28 cellular contexts compared by ENCODE assay signal in the genomic region with DNA sequence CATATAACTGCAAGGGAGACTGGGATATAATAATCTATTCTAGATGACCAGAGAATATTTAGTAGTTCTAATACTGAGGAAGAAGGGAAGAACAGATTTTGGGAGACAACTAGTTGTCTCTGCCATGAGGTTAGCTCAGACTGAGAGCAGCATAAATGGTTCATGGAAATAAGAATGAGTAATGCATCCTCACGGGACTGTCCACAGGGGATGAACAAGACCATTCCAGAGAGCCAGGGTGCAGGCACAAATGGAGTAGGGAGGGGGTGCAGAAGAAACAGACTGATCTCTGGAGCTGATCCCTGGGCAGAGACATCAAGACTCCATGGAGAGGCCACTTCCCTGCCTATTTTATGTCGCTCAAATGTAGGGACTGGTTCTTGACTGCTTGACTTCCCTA. TPM values are rescaled to one million over a fixed set of nuclear protein-coding genes. Genes with fewer than 3 reads are reported as not detected.
A peak's percentile ranks its signal among the peaks of the same experiment; 100 is the strongest.
DNase-seq lines count a peak whose midpoint lies in the region; ATAC-seq and TF ChIP-seq lines count a peak whose summit lies in the region.
"Had no signal": no experiment of that assay in that cellular context is flagged by ENCODE, and none has a peak within 500 bp of the region (broad histone marks: within the 10 kb centered on the region; RNA-seq: fewer than 3 reads in every experiment).

No MANE protein-coding gene starts in this region.

- no peak for ATAC-seq in CD8-positive, alpha-beta T cell
- ATAC-seq in activated T-helper 17 cell treated with anti-CD3 and anti-CD28 coated beads, Interleukin-2, amount 50 U/mL, for 72 hours (replicated peaks), result no peak
- ATAC-seq in naive thymus-derived CD8-positive, alpha-beta T cell, result no peak
- ATAC-seq: gastroesophageal sphincter, GM12878, left ventricle myocardium superior, Panc1 had no signal

- H3K27me3 Mint-ChIP-seq in activated CD4-positive, alpha-beta memory T cell treated with anti-CD3 and anti-CD28 coated beads for 36 hours, result no peaks in the 10 kb centered on the region
- H3K27me3 Mint-ChIP-seq in activated CD4-positive, alpha-beta memory T cell treated with anti-CD3 and anti-CD28 coated beads, Interleukin-2, amount 10 ng/mL, durations not matched to agents 7 days and 5 days, result no peaks in the 10 kb centered on the region
- no peaks in the 10 kb centered on the region for H3K27me3 Mint-ChIP-seq in CD8-positive, alpha-beta T cell (ENCODE audit: low read depth)
- H3K27me3 Mint-ChIP-seq in activated T-helper 17 cell treated with anti-CD3 and anti-CD28 coated beads, Interleukin-2, amount 50 U/mL, for 72 hours, result no peaks in the 10 kb centered on the region
- H3K27me3 Mint-ChIP-seq in naive thymus-derived CD8-positive, alpha-beta T cell, result no peaks in the 10 kb centered on the region

- DNase-seq in activated CD4-positive, alpha-beta memory T cell treated with anti-CD3 and anti-CD28 coated beads for 36 hours, result no peak
- no peak for DNase-seq in activated CD4-positive, alpha-beta memory T cell treated with anti-CD3 and anti-CD28 coated beads, Interleukin-2, amount 10 ng/mL, durations not matched to agents 7 days and 5 days
- DNase-seq in CD8-positive, alpha-beta T cell, result no peak
- DNase-seq in naive thymus-derived CD8-positive, alpha-beta T cell, result no peak
- no peak for DNase-seq in nucleus accumbens (lab: John Stamatoyannopoulos, UW)
- no peak for DNase-seq in NCI-H774 (lab: John Stamatoyannopoulos, UW)
- DNase-seq in NCI-H2196 (lab: John Stamatoyannopoulos, UW; ENCODE audit: unreplicated experiment), result no peak
- DNase-seq: activated CD4-positive, alpha-beta T cell treated with anti-CD3 and anti-CD28 coated beads for 1 hour; Calu3; DND-41; endodermal cell; KG1; left ventricle myocardium superior; NCI-H146; NCI-H510A treated with DMSO at 0.1 percent for 48 hours; SHP77 treated with DMSO at 0.1 percent for 48 hours; stomach had no signal

- peaks cover 54% of the 10 kb centered on the region for H3K36me3 ChIP-seq in CD8-positive, alpha-beta T cell (ENCODE audit: insufficient read depth, low read length)

- no peak overlapping the region for H3K27ac ChIP-seq in CD8-positive, alpha-beta T cell (ENCODE audit: low read depth, low read length)
- H3K27ac ChIP-seq: coronary artery, esophagus muscularis mucosa, gastroesophageal sphincter, stomach, tibial nerve had no signal

- H3K9me3 Mint-ChIP-seq in activated CD4-positive, alpha-beta memory T cell treated with anti-CD3 and anti-CD28 coated beads for 36 hours, result no peaks in the 10 kb centered on the region
- no peaks in the 10 kb centered on the region for H3K9me3 Mint-ChIP-seq in activated CD4-positive, alpha-beta memory T cell treated with anti-CD3 and anti-CD28 coated beads, Interleukin-2, amount 10 ng/mL, durations not matched to agents 7 days and 5 days
- no peaks in the 10 kb centered on the region for H3K9me3 Mint-ChIP-seq in CD8-positive, alpha-beta T cell
- H3K9me3 Mint-ChIP-seq in activated T-helper 17 cell treated with anti-CD3 and anti-CD28 coated beads, Interleukin-2, amount 50 U/mL, for 72 hours, result no peaks in the 10 kb centered on the region
- H3K9me3 Mint-ChIP-seq in naive thymus-derived CD8-positive, alpha-beta T cell, result no peaks in the 10 kb centered on the region
- H3K9me3 Mint-ChIP-seq: endodermal cell, neural crest cell had no signal

- H3K27me3 ChIP-seq in CD8-positive, alpha-beta T cell (ENCODE audit: insufficient read depth, low read length), result no peaks in the 10 kb centered on the region
- H3K27me3 ChIP-seq: esophagus muscularis mucosa, gastroesophageal sphincter, stomach, tibial nerve had no signal

- H3K27ac Mint-ChIP-seq in activated CD4-positive, alpha-beta memory T cell treated with anti-CD3 and anti-CD28 coated beads for 36 hours, result peak overlapping the region; percentile 10
- H3K27ac Mint-ChIP-seq in activated CD4-positive, alpha-beta memory T cell treated with anti-CD3 and anti-CD28 coated beads, Interleukin-2, amount 10 ng/mL, durations not matched to agents 7 days and 5 days, result no peak overlapping the region
- H3K27ac Mint-ChIP-seq in CD8-positive, alpha-beta T cell, result peak overlapping the region; percentile 66
- H3K27ac Mint-ChIP-seq in activated T-helper 17 cell treated with anti-CD3 and anti-CD28 coated beads, Interleukin-2, amount 50 U/mL, for 72 hours, result peak overlapping the region; percentile 85
- H3K27ac Mint-ChIP-seq in naive thymus-derived CD8-positive, alpha-beta T cell, result peak overlapping the region in 9 of 10 donors; percentile 30 to 89 (median 74)
- H3K27ac Mint-ChIP-seq: endodermal cell, progenitor cell of endocrine pancreas had no signal

- peaks cover 85% of the 10 kb centered on the region for H3K4me1 Mint-ChIP-seq in activated CD4-positive, alpha-beta memory T cell treated with anti-CD3 and anti-CD28 coated beads for 36 hours (ENCODE audit: low read depth)
- H3K4me1 Mint-ChIP-seq in activated CD4-positive, alpha-beta memory T cell treated with anti-CD3 and anti-CD28 coated beads, Interleukin-2, amount 10 ng/mL, durations not matched to agents 7 days and 5 days, result peaks cover 63% of the 10 kb centered on the region
- H3K4me1 Mint-ChIP-seq in CD8-positive, alpha-beta T cell (ENCODE audit: low read depth), result peaks cover 86% of the 10 kb centered on the region
- H3K4me1 Mint-ChIP-seq in activated T-helper 17 cell treated with anti-CD3 and anti-CD28 coated beads, Interleukin-2, amount 50 U/mL, for 72 hours, result peaks cover 65% of the 10 kb centered on the region
- H3K4me1 Mint-ChIP-seq in naive thymus-derived CD8-positive, alpha-beta T cell, result peaks cover 57 to 94% (median 86%) of the 10 kb centered on the region in 4 donors
- H3K4me1 Mint-ChIP-seq: neural crest cell had no signal

- no peak overlapping the region for H3K4me3 Mint-ChIP-seq in activated CD4-positive, alpha-beta memory T cell treated with anti-CD3 and anti-CD28 coated beads for 36 hours
- H3K4me3 Mint-ChIP-seq in activated CD4-positive, alpha-beta memory T cell treated with anti-CD3 and anti-CD28 coated beads, Interleukin-2, amount 10 ng/mL, durations not matched to agents 7 days and 5 days, result no peak overlapping the region
- no peak overlapping the region for H3K4me3 Mint-ChIP-seq in CD8-positive, alpha-beta T cell
- no peak overlapping the region for H3K4me3 Mint-ChIP-seq in activated T-helper 17 cell treated with anti-CD3 and anti-CD28 coated beads, Interleukin-2, amount 50 U/mL, for 72 hours
- peak overlapping the region in 2 of 10 donors; percentile 1 to 14 for H3K4me3 Mint-ChIP-seq in naive thymus-derived CD8-positive, alpha-beta T cell
- H3K4me3 Mint-ChIP-seq: endodermal cell, neural crest cell had no signal

- no peak for TF ChIP-seq CTCF in CD8-positive, alpha-beta T cell (IDR thresholded peaks at IDR 0.05)

- peaks cover 88% of the 10 kb centered on the region for H3K4me1 ChIP-seq in CD8-positive, alpha-beta T cell (ENCODE audit: insufficient read depth, low read length)
- H3K4me1 ChIP-seq: esophagus muscularis mucosa, gastroesophageal sphincter, stomach, tibial nerve had no signal

- intact Hi-C loops in activated CD4-positive, alpha-beta memory T cell treated with anti-CD3 and anti-CD28 coated beads for 36 hours (cut with micrococcal nuclease), result no loop called here
- intact Hi-C loops in CD8-positive, alpha-beta T cell (cut with DNase I, micrococcal nuclease), result no loop called here

- CTCF ChIA-PET in activated CD4-positive, alpha-beta memory T cell treated with anti-CD3 and anti-CD28 coated beads for 36 hours (lab: Charles Lee), result interaction anchor here (0.7 to 0.9 kb wide), 2 partner anchors 22 to 35 kb away, joined by 3 to 4 read pairs; no protein-coding TSS in a partner anchor
- CTCF ChIA-PET in activated CD4-positive, alpha-beta memory T cell treated with anti-CD3 and anti-CD28 coated beads, Interleukin-2, amount 10 ng/mL, durations not matched to agents 7 days and 5 days (lab: Charles Lee), result interaction anchor here (0.6 to 1.4 kb wide), 3 partner anchors 22 to 30 kb away, joined by 3 read pairs; no protein-coding TSS in a partner anchor
- CTCF ChIA-PET in CD8-positive, alpha-beta T cell (lab: Charles Lee), result interaction anchor here (1.1 to 7.7 kb wide), 6 partner anchors 8 to 56 kb away, joined by 3 to 64 read pairs (median 3); partner anchors contain the start of gene CETP

- POLR2A ChIA-PET in activated CD4-positive, alpha-beta memory T cell treated with anti-CD3 and anti-CD28 coated beads for 36 hours (lab: Charles Lee), result interaction anchor here (0.7 to 1.6 kb wide), 2 partner anchors 21 to 22 kb away, joined by 3 to 8 read pairs; no protein-coding TSS in a partner anchor
- POLR2A ChIA-PET in activated CD4-positive, alpha-beta memory T cell treated with anti-CD3 and anti-CD28 coated beads, Interleukin-2, amount 10 ng/mL, durations not matched to agents 7 days and 5 days (lab: Charles Lee), result interaction anchor here (1.0 to 1.7 kb wide), 7 partner anchors 8 to 88 kb away, joined by 3 to 7 read pairs (median 5); no protein-coding TSS in a partner anchor
- POLR2A ChIA-PET in CD8-positive, alpha-beta T cell (lab: Charles Lee), result interaction anchor here (1.1 to 1.6 kb wide), 2 partner anchors 13 to 30 kb away, joined by 4 to 6 read pairs; partner anchors contain the start of gene NLRC5
- POLR2A ChIA-PET in naive thymus-derived CD8-positive, alpha-beta T cell (lab: Charles Lee), result interaction anchor here (0.7 to 15.3 kb wide), 6 partner anchors 10 to 402 kb away, joined by 3 to 319 read pairs (median 82); partner anchors contain the start of gene NLRC5

- H3K36me3 Mint-ChIP-seq in activated CD4-positive, alpha-beta memory T cell treated with anti-CD3 and anti-CD28 coated beads for 36 hours, result peaks cover 77% of the 10 kb centered on the region
- peaks cover 83% of the 10 kb centered on the region for H3K36me3 Mint-ChIP-seq in activated CD4-positive, alpha-beta memory T cell treated with anti-CD3 and anti-CD28 coated beads, Interleukin-2, amount 10 ng/mL, durations not matched to agents 7 days and 5 days (ENCODE audit: low read depth)
- H3K36me3 Mint-ChIP-seq in CD8-positive, alpha-beta T cell, result peaks cover 80% of the 10 kb centered on the region
- H3K36me3 Mint-ChIP-seq in activated T-helper 17 cell treated with anti-CD3 and anti-CD28 coated beads, Interleukin-2, amount 50 U/mL, for 72 hours (ENCODE audit: low read depth), result peaks cover 97% of the 10 kb centered on the region
- H3K36me3 Mint-ChIP-seq in naive thymus-derived CD8-positive, alpha-beta T cell, result peaks cover 13 to 77% (median 51%) of the 10 kb centered on the region in 3 donors

- no peak overlapping the region for H3K4me3 ChIP-seq in CD8-positive, alpha-beta T cell (ENCODE audit: low read depth, low read length)
- H3K4me3 ChIP-seq: coronary artery, esophagus muscularis mucosa, gastroesophageal sphincter, GM12878, stomach, tibial nerve had no signal

- H3K9me3 ChIP-seq in CD8-positive, alpha-beta T cell (ENCODE audit: low read length), result no peaks in the 10 kb centered on the region
- H3K9me3 ChIP-seq: esophagus muscularis mucosa, gastroesophageal sphincter, stomach, tibial nerve had no signal

RNA-seq across cellular contexts. Expression of gene NLRC5, which starts 30.4 kb away (rescaled TPM):
- 100 to 1,000 TPM; 151 to 167 TPM for total RNA-seq in activated CD4-positive, alpha-beta memory T cell treated with anti-CD3 and anti-CD28 coated beads for 36 hours
- total RNA-seq in activated CD4-positive, alpha-beta memory T cell treated with anti-CD3 and anti-CD28 coated beads, Interleukin-2, amount 10 ng/mL, durations not matched to agents 7 days and 5 days, result 100 to 1,000 TPM; 259 to 263 TPM
- total RNA-seq in CD8-positive, alpha-beta T cell, result 100 to 1,000 TPM; 670 to 690 TPM
- 100 to 1,000 TPM; 182 to 219 TPM for total RNA-seq in activated T-helper 17 cell treated with anti-CD3 and anti-CD28 coated beads, Interleukin-2, amount 50 U/mL, for 72 hours
- total RNA-seq in naive thymus-derived CD8-positive, alpha-beta T cell, result 100 to 1,000 TPM; 474 to 488 TPM
- polyA plus RNA-seq in naive thymus-derived CD8-positive, alpha-beta T cell, result 100 to 1,000 TPM in 1 of 3 donors, 10 to 100 TPM in 2; 70.4 to 137 (median 80.0) TPM
- total RNA-seq: progenitor cell of endocrine pancreas had no signal

RNA-seq across cellular contexts. Expression of gene CETP, which starts 58.0 kb away (rescaled TPM):
- total RNA-seq in activated CD4-positive, alpha-beta memory T cell treated with anti-CD3 and anti-CD28 coated beads for 36 hours, result not detected
- not detected for total RNA-seq in activated CD4-positive, alpha-beta memory T cell treated with anti-CD3 and anti-CD28 coated beads, Interleukin-2, amount 10 ng/mL, durations not matched to agents 7 days and 5 days
- under 1 TPM in 1 of 2 experiments, not detected in 1; 0.19 TPM for total RNA-seq in CD8-positive, alpha-beta T cell
- total RNA-seq in activated T-helper 17 cell treated with anti-CD3 and anti-CD28 coated beads, Interleukin-2, amount 50 U/mL, for 72 hours, result not detected
- under 1 TPM in 1 of 2 experiments, not detected in 1; 0.27 TPM for total RNA-seq in naive thymus-derived CD8-positive, alpha-beta T cell
- under 1 TPM in 2 of 3 donors, not detected in 1; 0.20 to 0.21 TPM for polyA plus RNA-seq in naive thymus-derived CD8-positive, alpha-beta T cell
- total RNA-seq: bronchial epithelial cell, Calu3, endodermal cell, HT1080, neural crest cell, progenitor cell of endocrine pancreas, tibial nerve had no signal
